ENCODE assay signal across 8 cellular contexts in the genomic region with DNA sequence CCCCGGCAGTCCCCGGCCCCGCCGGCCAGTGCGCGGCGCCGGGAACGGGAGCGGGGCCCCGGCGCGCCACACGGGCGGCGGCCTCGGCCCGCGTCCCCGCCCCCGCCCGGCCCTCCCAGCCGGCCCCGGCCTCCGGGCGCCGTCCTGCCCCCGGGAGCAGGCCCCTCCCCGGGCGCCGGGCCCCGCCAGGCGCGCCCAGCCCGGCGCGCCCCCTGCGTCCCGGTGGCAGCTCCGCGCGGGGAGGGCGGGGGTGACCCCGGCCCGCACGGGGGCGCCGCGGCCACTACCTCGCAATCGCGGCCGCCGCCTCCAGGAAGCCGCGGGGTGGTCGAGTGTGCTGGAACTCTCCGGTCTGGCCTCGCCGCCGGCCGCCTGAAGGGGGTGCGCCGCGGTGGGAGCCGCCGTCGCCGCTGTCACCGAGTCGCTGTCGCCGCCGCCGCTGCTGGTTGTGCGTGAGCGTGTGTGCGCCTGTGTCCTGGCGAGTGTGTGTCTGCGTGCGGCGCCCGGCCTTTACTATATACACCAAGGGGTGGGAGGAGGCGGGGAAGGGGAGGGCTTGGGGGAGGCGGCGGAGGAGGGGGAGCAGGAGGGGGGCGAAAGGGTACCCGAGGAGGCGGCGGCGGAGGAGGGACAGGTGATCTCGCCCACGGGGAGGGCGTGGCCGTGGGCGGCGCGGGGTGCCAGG. TPM values are rescaled to one million over a fixed set of nuclear protein-coding genes. Genes with fewer than 3 reads are reported as not detected.
A peak's percentile ranks its signal among the peaks of the same experiment; 100 is the strongest.
DNase-seq lines count a peak whose midpoint lies in the region; ATAC-seq and TF ChIP-seq lines count a peak whose summit lies in the region.

A gene (minus strand): TSS at position 488 of the 685 bp plus-strand sequence. CDS start 59,288 bp downstream, outside the sequence.

- peak; percentile 61 to 62 for ATAC-seq in activated T-cell treated with anti-CD3 and anti-CD28 coated beads, Interleukin-2, amount 50 U/mL, for 72 hours (replicated peaks in 1 of 2)
- ATAC-seq in HG03460 (IDR thresholded peaks at IDR 0.05; ENCODE audit: unreplicated experiment) (no peak), HG02642 (IDR thresholded peaks at IDR 0.05; ENCODE audit: poor library complexity, unreplicated experiment) (no peak), HG02938 (IDR thresholded peaks at IDR 0.05; ENCODE audit: unreplicated experiment) (no peak)

- peak; percentile 12 for DNase-seq in stimulated activated CD4-positive, alpha-beta T cell treated with anti-CD3 and anti-CD28 coated beads, Interleukin-12 subunit alpha, Interleukin-12 subunit beta, amount 100 ng/mL, for 4 hours
- DNase-seq in stimulated activated CD4-positive, alpha-beta T cell treated with anti-CD3 and anti-CD28 coated beads, Interleukin-2, amount 100 ng/mL, for 48 hours = no peak
- peak; percentile 15 to 26 for DNase-seq in activated T-cell treated with anti-CD3 and anti-CD28 coated beads, Interleukin-2, amount 50 U/mL, for 72 hours
- DNase-seq in cardiac muscle cell (ENCODE audit: low read depth in 1 of 2, low spot score in 1 of 2) = peak in 1 of 2 donors; percentile 41
- DNase-seq in posterior vena cava (ENCODE audit: low spot score) = no peak

- H3K4me1 Mint-ChIP-seq in activated T-cell treated with anti-CD3 and anti-CD28 coated beads, Interleukin-2, amount 50 U/mL, for 72 hours (ENCODE audit: low read depth) = peaks cover 7% of the 10 kb centered on the region

- H3K9me3 Mint-ChIP-seq in activated T-cell treated with anti-CD3 and anti-CD28 coated beads, Interleukin-2, amount 50 U/mL, for 72 hours = no peaks in the 10 kb centered on the region

- no peaks in the 10 kb centered on the region for H3K4me1 ChIP-seq in cardiac muscle cell (ENCODE audit: low read depth)

- H3K36me3 Mint-ChIP-seq in activated T-cell treated with anti-CD3 and anti-CD28 coated beads, Interleukin-2, amount 50 U/mL, for 72 hours (ENCODE audit: insufficient read depth in 2 of 2) = no peaks in the 10 kb centered on the region

- H3K27ac ChIP-seq in cardiac muscle cell = no peak within 1 kb of the TSS

- no peak for TF ChIP-seq CTCF in cardiac muscle cell (IDR thresholded peaks at IDR 0.05; ENCODE audit: low read depth, low read length)

- peak within 1 kb of the TSS; percentile 36 for H3K4me3 ChIP-seq in cardiac muscle cell

- H3K9me3 ChIP-seq in cardiac muscle cell (ENCODE audit: low read depth) = no peaks in the 10 kb centered on the region

- peaks cover 88% of the 10 kb centered on the region for H3K27me3 ChIP-seq in cardiac muscle cell

- no peaks in the 10 kb centered on the region for H3K36me3 ChIP-seq in cardiac muscle cell

- H3K27me3 Mint-ChIP-seq in activated T-cell treated with anti-CD3 and anti-CD28 coated beads, Interleukin-2, amount 50 U/mL, for 72 hours (ENCODE audit: low read depth) = peaks cover 52% of the 10 kb centered on the region

- intact Hi-C loops in posterior vena cava (cut with DNase I) = loop anchor here in 1 of 2 donors (10.0 kb wide), 1 partner anchor 1554 kb away; no protein-coding TSS in a partner anchor

- H3K4me3 Mint-ChIP-seq in activated T-cell treated with anti-CD3 and anti-CD28 coated beads, Interleukin-2, amount 50 U/mL, for 72 hours = peak within 1 kb of the TSS; percentile 85 to 90

- H3K27ac Mint-ChIP-seq in activated T-cell treated with anti-CD3 and anti-CD28 coated beads, Interleukin-2, amount 50 U/mL, for 72 hours = no peak within 1 kb of the TSS

RNA-seq across cellular contexts. Expression of the gene that starts here (rescaled TPM):
- 1 to 10 TPM in 1 of 2 donors, under 1 TPM in 1; 0.82 to 1.5 TPM for total RNA-seq in activated T-cell treated with anti-CD3 and anti-CD28 coated beads, Interleukin-2, amount 50 U/mL, for 72 hours
- total RNA-seq in cardiac muscle cell = 1.1 and 1.3 TPM in 2 replicates
- 3.4 and 4.3 TPM in 2 replicates for polyA plus RNA-seq in cardiac muscle cell
- total RNA-seq in posterior vena cava = 10 to 100 TPM; 32.5 to 33.8 TPM

Comparison
In these comparisons a context has a peak if more than half of its experiments do, and no peak if none do; other contexts are left out.
1. RNA of the gene that starts here (total RNA-seq): 32.5 to 33.8 TPM in posterior vena cava; 0.82 to 1.5 TPM in activated T-cell treated with anti-CD3 and anti-CD28 coated beads, Interleukin-2, amount 50 U/mL, for 72 hours and 1.1 to 1.3 TPM in cardiac muscle cell; every median in the first group is over 10 times any median in the second.
2. DNase-seq: peak in stimulated activated CD4-positive, alpha-beta T cell treated with anti-CD3 and anti-CD28 coated beads, Interleukin-12 subunit alpha, Interleukin-12 subunit beta, amount 100 ng/mL, for 4 hours (single experiment) and activated T-cell treated with anti-CD3 and anti-CD28 coated beads, Interleukin-2, amount 50 U/mL, for 72 hours (2 of 2); none in stimulated activated CD4-positive, alpha-beta T cell treated with anti-CD3 and anti-CD28 coated beads, Interleukin-2, amount 100 ng/mL, for 48 hours (0 of 2) and posterior vena cava (single experiment).
3. ATAC-seq: peak in activated T-cell treated with anti-CD3 and anti-CD28 coated beads, Interleukin-2, amount 50 U/mL, for 72 hours (2 of 2); none in HG03460 (single experiment), HG02642 (single experiment) and HG02938 (single experiment).